Comparison of ENCODE assay signal across 2 cellular contexts in the genomic region with DNA sequence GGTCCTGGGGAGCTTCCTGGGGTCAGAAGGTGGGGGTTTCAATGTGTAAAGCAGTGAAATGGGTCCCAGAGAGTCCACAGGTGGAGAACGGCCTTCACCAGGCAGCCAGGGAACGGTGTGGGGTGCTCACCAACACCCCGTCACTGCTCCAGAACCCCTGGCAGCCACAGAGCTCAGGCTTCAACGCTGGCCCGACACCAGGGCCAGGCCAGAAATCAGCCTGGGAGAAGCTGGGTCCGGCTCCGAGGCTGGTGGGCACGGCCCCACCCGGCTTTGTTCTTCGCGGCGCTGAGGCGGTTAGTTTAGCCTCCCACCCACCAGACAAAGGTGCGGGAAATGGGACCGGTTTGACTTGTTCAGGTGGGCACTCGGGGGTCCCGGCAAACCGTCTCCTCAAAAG.
TF ChIP-seq lines count a peak whose summit lies in the region.

No MANE protein-coding gene starts in this region.

TF ChIP-seq in HepG2, 621 proteins besides CTCF, POLR2A, EP300 and RAD21:
- TF ChIP-seq HNRNPK (IDR thresholded peaks at IDR 0.05; ENCODE audit: low read depth, low read length, poor library complexity, severe bottlenecking): peak; percentile 32
- no peak for TF ChIP-seq SP140L (CRISPR knock-in tag; IDR thresholded peaks at IDR 0.05; ENCODE audit: borderline replicate concordance)

TF ChIP-seq in H1, 55 proteins besides CTCF, POLR2A, EP300 and RAD21:
- TF ChIP-seq KDM1A (IDR thresholded peaks at IDR 0.05; ENCODE audit: borderline replicate concordance, low read length): no peak
- no peak for TF ChIP-seq ASH2L (IDR thresholded peaks at IDR 0.05; ENCODE audit: low read length)
- no peak for TF ChIP-seq RFX5 (IDR thresholded peaks at IDR 0.05; ENCODE audit: borderline replicate concordance, low read depth, low read length)
- TF ChIP-seq EGR1 (IDR thresholded peaks at IDR 0.05; ENCODE audit: borderline replicate concordance, low read depth, low read length): no peak
- TF ChIP-seq TAF1 (IDR thresholded peaks at IDR 0.05; ENCODE audit: low read depth, low read length): no peak
